Comparison of ENCODE assay signal across 19 cellular contexts in genomic region chr12:2319747-2320146, GRCh38.
DNase-seq lines count a peak whose midpoint lies in the region; ATAC-seq, FAIRE-seq and TF ChIP-seq lines count a peak whose summit lies in the region.
"Had no signal": no experiment of that assay in that cellular context is flagged by ENCODE, and none has a peak within 500 bp of the region (broad histone marks: within the 10 kb centered on the region; RNA-seq: fewer than 3 reads in every experiment).

No MANE protein-coding gene starts in this region.

- H3K27ac ChIP-seq in mesodermal cell (ENCODE audit: low read depth, low read length, severe bottlenecking) (peak overlapping the region; percentile 57), testis (no peak overlapping the region)
- H3K27ac ChIP-seq: epithelial cell of prostate, PC-9 had no signal

- peaks cover 68% of the 10 kb centered on the region for H3K4me1 Mint-ChIP-seq in chondrocyte (ENCODE audit: low read depth)
- H3K4me1 Mint-ChIP-seq: activated B cell treated with CpG ODN at 0.5 μM for 24 hours, natural killer cell had no signal

- no peak for TF ChIP-seq POLR2A in testis (IDR thresholded peaks at IDR 0.05)

- peak overlapping the region; percentile 89 for H3K27ac Mint-ChIP-seq in chondrocyte (ENCODE audit: unreplicated experiment)
- H3K27ac Mint-ChIP-seq: activated B cell treated with CpG ODN at 0.5 μM for 24 hours, natural killer cell had no signal

- H3K4me1 ChIP-seq in mesodermal cell (ENCODE audit: control insufficient read depth, insufficient read depth, low read length, poor library complexity, severe bottlenecking) (peaks cover 41% of the 10 kb centered on the region), testis (no peaks in the 10 kb centered on the region)

- peak; percentile 46 for DNase-seq in AG10803 (ENCODE audit: low read depth)
- DNase-seq in HTR-8/SVneo (ENCODE audit: insufficient read length, low spot score): peak; percentile 80
- DNase-seq in chondrocyte (ENCODE audit: low spot score): no peak
- DNase-seq in testis: no peak
- DNase-seq in HUDEP-2 (lab: John Stamatoyannopoulos, UW; ENCODE audit: unreplicated experiment in 76 of 76): no peak
- DNase-seq in dermis blood vessel endothelial cell: no peak
- DNase-seq: activated B cell treated with CpG ODN at 0.5 μM for 24 hours; activated naive CD4-positive, alpha-beta T cell treated with Interleukin-2 at 50 U/mL for 16 hours; natural killer cell; NCI-H2029 treated with DMSO at 0.1 percent for 48 hours; NCI-H526; stimulated activated CD8-positive, alpha-beta memory T cell treated with anti-CD3 and anti-CD28 coated beads, Interleukin-4, amount 100 ng/mL, for 48 hours; tibial artery had no signal

- no peaks in the 10 kb centered on the region for H3K27me3 ChIP-seq in testis
- H3K27me3 ChIP-seq: tibial artery had no signal

- FAIRE-seq in HTR-8/SVneo (lab: Jason Lieb, UNC): peak; percentile 44
- FAIRE-seq: GM19239, HepG2 had no signal

- WGBS in mesodermal cell (ENCODE audit: insufficient coverage in 2 of 2), 2 experiments: 57 to 60% methylated on average over 1 of the region's 3 CpGs
- 65 to 66% methylated on average over 2 to 3 of the region's 3 CpGs for WGBS in testis, 2 donors

- H3K4me3 Mint-ChIP-seq in chondrocyte (ENCODE audit: unreplicated experiment): no peak overlapping the region
- H3K4me3 Mint-ChIP-seq: activated B cell treated with CpG ODN at 0.5 μM for 24 hours, natural killer cell had no signal

- H3K9me3 ChIP-seq in mesodermal cell (ENCODE audit: control insufficient read depth, low read length) (no peaks in the 10 kb centered on the region), testis (no peaks in the 10 kb centered on the region)
- H3K9me3 ChIP-seq: tibial artery had no signal

- peaks cover 4% of the 10 kb centered on the region for H3K36me3 Mint-ChIP-seq in chondrocyte (ENCODE audit: low read depth)
- H3K36me3 Mint-ChIP-seq: natural killer cell had no signal

- H3K4me3 ChIP-seq in AG10803 (ENCODE audit: low read length) (no peak overlapping the region), mesodermal cell (ENCODE audit: extremely low read depth, insufficient read depth, low read length, poor library complexity, severe bottlenecking) (no peak overlapping the region), testis (no peak overlapping the region)
- H3K4me3 ChIP-seq: PC-9, tibial artery had no signal

- no peak for TF ChIP-seq CTCF in AG10803 (conservative IDR thresholded peaks at IDR 0.05; ENCODE audit: low read length)
- no peak for TF ChIP-seq CTCF in chondrocyte (IDR thresholded peaks at IDR 0.05)
- TF ChIP-seq CTCF in testis (IDR thresholded peaks at IDR 0.05): no peak

- H3K27me3 Mint-ChIP-seq in chondrocyte (ENCODE audit: low read depth): no peaks in the 10 kb centered on the region

- intact Hi-C loops in testis (cut with DNase I; ENCODE audit: low total_unique reads): no loop called here

- H3K36me3 ChIP-seq in mesodermal cell (ENCODE audit: control insufficient read depth, insufficient read depth, low read length): no peaks in the 10 kb centered on the region
- H3K36me3 ChIP-seq in testis (ENCODE audit: low read depth, missing control alignments): no peaks in the 10 kb centered on the region
- H3K36me3 ChIP-seq: tibial artery had no signal

- no peaks in the 10 kb centered on the region for H3K9me3 Mint-ChIP-seq in chondrocyte (ENCODE audit: low read depth)
- H3K9me3 Mint-ChIP-seq: activated B cell treated with CpG ODN at 0.5 μM for 24 hours, natural killer cell had no signal

- ATAC-seq in GM19467 (IDR thresholded peaks at IDR 0.05; ENCODE audit: unreplicated experiment): no peak
- ATAC-seq: HepG2, natural killer cell had no signal

Comparison
In these comparisons a context has a peak if more than half of its experiments do, and no peak if none do; other contexts are left out.
1. DNase-seq: peak in AG10803 (single experiment) and HTR-8/SVneo (single experiment); none in chondrocyte (single experiment), testis (single experiment), HUDEP-2 (0 of 76) and dermis blood vessel endothelial cell (single experiment).